8 cellular contexts compared by ENCODE assay signal in the genomic region with DNA sequence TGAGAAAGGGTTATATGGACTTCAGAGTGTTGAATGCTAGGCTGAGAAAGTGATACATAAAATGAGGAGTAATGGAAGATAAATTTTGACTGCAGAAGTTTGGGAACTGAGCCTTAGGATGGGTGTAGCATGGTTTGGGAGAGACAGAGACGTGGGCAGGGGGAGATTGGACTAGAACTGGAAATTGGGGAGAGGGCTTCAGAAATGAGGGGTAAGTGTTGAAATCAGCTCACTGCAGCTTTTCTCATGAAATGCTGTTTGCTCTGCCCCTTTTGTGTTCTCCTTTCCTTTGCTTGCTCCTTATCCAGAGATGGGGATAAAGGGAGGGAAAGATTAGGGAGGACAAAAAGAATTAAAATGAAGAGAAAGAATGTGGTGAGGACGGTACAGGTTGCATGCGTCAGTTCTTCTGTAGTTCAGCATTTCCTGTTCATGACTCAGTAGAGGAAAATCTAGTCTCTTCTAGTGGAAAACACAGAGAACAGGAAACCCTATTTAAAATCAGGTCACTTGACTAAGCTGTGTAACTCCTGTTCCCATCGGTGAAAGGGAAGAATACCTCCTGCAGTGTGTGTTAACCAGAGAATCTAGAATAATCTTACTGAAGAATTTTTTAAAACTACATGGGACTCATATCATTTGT.
DNase-seq lines count a peak whose midpoint lies in the region; ATAC-seq and TF ChIP-seq lines count a peak whose summit lies in the region.

No MANE protein-coding gene starts in this region.

- peak; percentile 77 for ATAC-seq in GM18511 (IDR thresholded peaks at IDR 0.05; ENCODE audit: unreplicated experiment)
- ATAC-seq in HG02884 (IDR thresholded peaks at IDR 0.05; ENCODE audit: unreplicated experiment) = peak; percentile 74

- no peak for TF ChIP-seq CTCF in osteocyte (IDR thresholded peaks at IDR 0.05)

- H3K9me3 Mint-ChIP-seq in osteocyte (ENCODE audit: unreplicated experiment) = no peaks in the 10 kb centered on the region

- no peaks in the 10 kb centered on the region for H3K27me3 Mint-ChIP-seq in osteocyte (ENCODE audit: unreplicated experiment)

- peaks cover 11% of the 10 kb centered on the region for H3K4me1 Mint-ChIP-seq in osteocyte (ENCODE audit: unreplicated experiment)

- H3K27ac Mint-ChIP-seq in osteocyte (ENCODE audit: unreplicated experiment) = no peak overlapping the region

- peaks cover 8% of the 10 kb centered on the region for H3K36me3 Mint-ChIP-seq in osteocyte (ENCODE audit: unreplicated experiment)

- DNase-seq in amniotic epithelial cell (ENCODE audit: low read depth) = peak; percentile 94
- DNase-seq in kidney glomerular epithelial cell (lab: John Stamatoyannopoulos, UW) = peak; percentile 89
- DNase-seq in osteocyte (ENCODE audit: extremely low spot score, unreplicated experiment) = no peak
- no peak for DNase-seq in T1000 (lab: John Stamatoyannopoulos, UW)
- DNase-seq in anterior cingulate cortex (lab: John Stamatoyannopoulos, UW) = no peak
- DNase-seq in stimulated activated CD8-positive, alpha-beta memory T cell treated with anti-CD3 and anti-CD28 coated beads, Interleukin-4, amount 100 ng/mL, for 48 hours = no peak

- H3K4me3 Mint-ChIP-seq in osteocyte (ENCODE audit: unreplicated experiment) = no peak overlapping the region

Comparison
In these comparisons a context has a peak if more than half of its experiments do, and no peak if none do; other contexts are left out.
1. DNase-seq: peak in amniotic epithelial cell (single experiment) and kidney glomerular epithelial cell (single experiment); none in osteocyte (single experiment), T1000 (single experiment), anterior cingulate cortex (0 of 58) and stimulated activated CD8-positive, alpha-beta memory T cell treated with anti-CD3 and anti-CD28 coated beads, Interleukin-4, amount 100 ng/mL, for 48 hours (single experiment).